In genomic region chr18:21979171-21979560, GRCh38 we compare ENCODE assay signal across 1 cellular context.
TF ChIP-seq lines count a peak whose summit lies in the region.

No MANE protein-coding gene starts in this region.

TF ChIP-seq in HepG2, 621 proteins besides CTCF, POLR2A, EP300 and RAD21 (continued from another document and continues in another):
- TF ChIP-seq, protein P1, sequence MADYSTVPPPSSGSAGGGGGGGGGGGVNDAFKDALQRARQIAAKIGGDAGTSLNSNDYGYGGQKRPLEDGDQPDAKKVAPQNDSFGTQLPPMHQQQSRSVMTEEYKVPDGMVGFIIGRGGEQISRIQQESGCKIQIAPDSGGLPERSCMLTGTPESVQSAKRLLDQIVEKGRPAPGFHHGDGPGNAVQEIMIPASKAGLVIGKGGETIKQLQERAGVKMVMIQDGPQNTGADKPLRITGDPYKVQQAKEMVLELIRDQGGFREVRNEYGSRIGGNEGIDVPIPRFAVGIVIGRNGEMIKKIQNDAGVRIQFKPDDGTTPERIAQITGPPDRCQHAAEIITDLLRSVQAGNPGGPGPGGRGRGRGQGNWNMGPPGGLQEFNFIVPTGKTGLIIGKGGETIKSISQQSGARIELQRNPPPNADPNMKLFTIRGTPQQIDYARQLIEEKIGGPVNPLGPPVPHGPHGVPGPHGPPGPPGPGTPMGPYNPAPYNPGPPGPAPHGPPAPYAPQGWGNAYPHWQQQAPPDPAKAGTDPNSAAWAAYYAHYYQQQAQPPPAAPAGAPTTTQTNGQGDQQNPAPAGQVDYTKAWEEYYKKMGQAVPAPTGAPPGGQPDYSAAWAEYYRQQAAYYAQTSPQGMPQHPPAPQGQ (CRISPR knock-in tag; IDR thresholded peaks at IDR 0.05; ENCODE audit: borderline replicate concordance) = no peak
- no peak for TF ChIP-seq ZNF34 (CRISPR knock-in tag; IDR thresholded peaks at IDR 0.05; ENCODE audit: borderline replicate concordance)
- TF ChIP-seq FOXA3 (CRISPR knock-in tag; IDR thresholded peaks at IDR 0.05) = no peak
- no peak for TF ChIP-seq HNRNPK (IDR thresholded peaks at IDR 0.05; ENCODE audit: low read depth, low read length, poor library complexity, severe bottlenecking)
- no peak for TF ChIP-seq ZNF550 (CRISPR knock-in tag; IDR thresholded peaks at IDR 0.05; ENCODE audit: borderline replicate concordance)
- TF ChIP-seq ZNF275 (CRISPR knock-in tag; IDR thresholded peaks at IDR 0.05; ENCODE audit: borderline replicate concordance) = no peak; the same call in 1 of the 2 replicates
- 0 out of 2 replicates have a peak, but pooled peaks have one; percentile 13 for TF ChIP-seq ZNF800 (CRISPR knock-in tag; IDR thresholded peaks at IDR 0.05)
- no peak for TF ChIP-seq FOXA1 (IDR thresholded peaks at IDR 0.05)
- no peak for TF ChIP-seq FOXA1 (CRISPR knock-in tag; IDR thresholded peaks at IDR 0.05)
- TF ChIP-seq SP5 (CRISPR knock-in tag; IDR thresholded peaks at IDR 0.05; ENCODE audit: borderline replicate concordance, low read depth) = peak; percentile 51; the same call in 1 of the 2 replicates
- no peak for TF ChIP-seq ZSCAN30 (CRISPR knock-in tag; IDR thresholded peaks at IDR 0.05)
- TF ChIP-seq HOXA5 (CRISPR knock-in tag; IDR thresholded peaks at IDR 0.05) = peak; percentile 100
- TF ChIP-seq ZNF737 (CRISPR knock-in tag; IDR thresholded peaks at IDR 0.05; ENCODE audit: borderline replicate concordance) = no peak
- TF ChIP-seq ZNF280D (CRISPR knock-in tag; IDR thresholded peaks at IDR 0.05) = no peak
- no peak for TF ChIP-seq HNF1B (CRISPR knock-in tag; IDR thresholded peaks at IDR 0.05)
- TF ChIP-seq E2F1 (CRISPR knock-in tag; IDR thresholded peaks at IDR 0.05) = no peak
- TF ChIP-seq KMT2A (CRISPR knock-in tag; IDR thresholded peaks at IDR 0.05) = no peak
- TF ChIP-seq NPAS2 (CRISPR knock-in tag; IDR thresholded peaks at IDR 0.05; ENCODE audit: borderline replicate concordance) = no peak
- no peak for TF ChIP-seq ZSCAN29 (CRISPR knock-in tag; conservative IDR thresholded peaks at IDR 0.05)
- TF ChIP-seq, protein P2, sequence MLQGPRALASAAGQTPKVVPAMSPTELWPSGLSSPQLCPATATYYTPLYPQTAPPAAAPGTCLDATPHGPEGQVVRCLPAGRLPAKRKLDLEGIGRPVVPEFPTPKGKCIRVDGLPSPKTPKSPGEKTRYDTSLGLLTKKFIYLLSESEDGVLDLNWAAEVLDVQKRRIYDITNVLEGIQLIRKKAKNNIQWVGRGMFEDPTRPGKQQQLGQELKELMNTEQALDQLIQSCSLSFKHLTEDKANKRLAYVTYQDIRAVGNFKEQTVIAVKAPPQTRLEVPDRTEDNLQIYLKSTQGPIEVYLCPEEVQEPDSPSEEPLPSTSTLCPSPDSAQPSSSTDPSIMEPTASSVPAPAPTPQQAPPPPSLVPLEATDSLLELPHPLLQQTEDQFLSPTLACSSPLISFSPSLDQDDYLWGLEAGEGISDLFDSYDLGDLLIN (CRISPR knock-in tag; IDR thresholded peaks at IDR 0.05; ENCODE audit: borderline replicate concordance) = no peak
- TF ChIP-seq TEAD3 (CRISPR knock-in tag; optimal IDR thresholded peaks at IDR 0.05; ENCODE audit: borderline replicate concordance) = peak; percentile 42
- TF ChIP-seq, protein P3, sequence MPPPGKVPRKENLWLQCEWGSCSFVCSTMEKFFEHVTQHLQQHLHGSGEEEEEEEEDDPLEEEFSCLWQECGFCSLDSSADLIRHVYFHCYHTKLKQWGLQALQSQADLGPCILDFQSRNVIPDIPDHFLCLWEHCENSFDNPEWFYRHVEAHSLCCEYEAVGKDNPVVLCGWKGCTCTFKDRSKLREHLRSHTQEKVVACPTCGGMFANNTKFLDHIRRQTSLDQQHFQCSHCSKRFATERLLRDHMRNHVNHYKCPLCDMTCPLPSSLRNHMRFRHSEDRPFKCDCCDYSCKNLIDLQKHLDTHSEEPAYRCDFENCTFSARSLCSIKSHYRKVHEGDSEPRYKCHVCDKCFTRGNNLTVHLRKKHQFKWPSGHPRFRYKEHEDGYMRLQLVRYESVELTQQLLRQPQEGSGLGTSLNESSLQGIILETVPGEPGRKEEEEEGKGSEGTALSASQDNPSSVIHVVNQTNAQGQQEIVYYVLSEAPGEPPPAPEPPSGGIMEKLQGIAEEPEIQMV (CRISPR knock-in tag; IDR thresholded peaks at IDR 0.05; ENCODE audit: low read depth) = no peak
- no peak for TF ChIP-seq ZNF589 (CRISPR knock-in tag; conservative IDR thresholded peaks at IDR 0.05)
- no peak for TF ChIP-seq CHD4 (IDR thresholded peaks at IDR 0.05; ENCODE audit: borderline replicate concordance, low read length)
- no peak for TF ChIP-seq RCOR2 (CRISPR knock-in tag; IDR thresholded peaks at IDR 0.05)
- no peak for TF ChIP-seq ZUFSP (CRISPR knock-in tag; IDR thresholded peaks at IDR 0.05; ENCODE audit: borderline replicate concordance)
- TF ChIP-seq GZF1 (CRISPR knock-in tag; IDR thresholded peaks at IDR 0.05) = no peak
- no peak for TF ChIP-seq KAT7 (CRISPR knock-in tag; IDR thresholded peaks at IDR 0.05; ENCODE audit: borderline replicate concordance)
- TF ChIP-seq NCOA5 (CRISPR knock-in tag; IDR thresholded peaks at IDR 0.05) = no peak
- TF ChIP-seq MYNN (CRISPR knock-in tag; IDR thresholded peaks at IDR 0.05; ENCODE audit: low read depth) = no peak
- TF ChIP-seq CENPT (CRISPR knock-in tag; IDR thresholded peaks at IDR 0.05; ENCODE audit: low read depth) = no peak
- no peak for TF ChIP-seq HIC2 (CRISPR knock-in tag; IDR thresholded peaks at IDR 0.05; ENCODE audit: low read depth)
- TF ChIP-seq FOXK1 (CRISPR knock-in tag; IDR thresholded peaks at IDR 0.05; ENCODE audit: borderline replicate concordance, low read depth) = no peak
- no peak for TF ChIP-seq NR2F2 (IDR thresholded peaks at IDR 0.05; ENCODE audit: borderline replicate concordance, low read depth)
- TF ChIP-seq ZNF362 (CRISPR knock-in tag; IDR thresholded peaks at IDR 0.05; ENCODE audit: borderline replicate concordance) = no peak
- no peak for TF ChIP-seq ZMYM2 (CRISPR knock-in tag; IDR thresholded peaks at IDR 0.05)
